In the genomic region with DNA sequence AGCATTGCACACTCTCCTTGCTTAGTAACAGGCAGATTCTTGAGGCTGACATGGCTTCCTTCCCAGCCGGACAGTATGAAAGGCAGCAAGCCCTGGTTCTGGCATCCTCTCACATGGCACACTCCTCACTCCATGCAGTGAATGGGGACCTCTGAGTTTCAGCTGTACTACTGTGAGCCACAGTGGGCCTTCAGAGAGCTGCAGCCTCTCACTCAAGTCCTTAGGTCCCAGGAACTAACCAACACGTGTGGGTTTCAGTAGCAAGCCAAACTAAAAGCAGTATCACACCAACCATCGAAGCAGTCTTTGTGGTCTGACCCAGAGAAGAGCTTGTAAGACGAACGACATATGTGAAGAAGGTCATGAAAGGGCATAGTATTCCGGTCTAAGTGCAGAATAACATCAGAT, we compare ENCODE assay signal across 13 cellular contexts.
A peak's percentile ranks its signal among the peaks of the same experiment; 100 is the strongest.
DNase-seq lines count a peak whose midpoint lies in the region; ATAC-seq and TF ChIP-seq lines count a peak whose summit lies in the region.
"Had no signal": no experiment of that assay in that cellular context is flagged by ENCODE, and none has a peak within 500 bp of the region (broad histone marks: within the 10 kb centered on the region; RNA-seq: fewer than 3 reads in every experiment).

No MANE protein-coding gene starts in this region.

- TF ChIP-seq CTCF in astrocyte of the spinal cord (IDR thresholded peaks at IDR 0.05; ENCODE audit: low read depth, low read length) = no peak
- no peak for TF ChIP-seq CTCF in prostate gland (IDR thresholded peaks at IDR 0.05)

- ATAC-seq in GM19025 (IDR thresholded peaks at IDR 0.05; ENCODE audit: low read depth, unreplicated experiment) (peak; percentile 96), HG02885 (IDR thresholded peaks at IDR 0.05; ENCODE audit: poor library complexity, unreplicated experiment) (peak; percentile 80)
- ATAC-seq: PC-3 had no signal

- no peak for TF ChIP-seq POLR2A in prostate gland (IDR thresholded peaks at IDR 0.05)

- no peaks in the 10 kb centered on the region for H3K36me3 ChIP-seq in prostate gland

- H3K4me1 ChIP-seq in prostate gland (replicated peaks) = peaks cover 3% of the 10 kb centered on the region

- no peaks in the 10 kb centered on the region for H3K9me3 ChIP-seq in prostate gland

- H3K4me3 ChIP-seq in astrocyte of the spinal cord (ENCODE audit: low read depth, low read length) (no peak overlapping the region), prostate gland (no peak overlapping the region)

- DNase-seq in AG08396 (ENCODE audit: low spot score) (peak; percentile 22), astrocyte of the spinal cord (ENCODE audit: low read depth, low spot score) (peak; percentile 51), pons (ENCODE audit: low spot score) (no peak), NCI-H2081 treated with DMSO at 0.1 percent for 48 hours (lab: John Stamatoyannopoulos, UW) (no peak), islet precursor cell (no peak), prostate gland (ENCODE audit: low spot score) (no peak)
- DNase-seq: activated T-cell treated with anti-CD3 and anti-CD28 coated beads for 4 hours, NCI-H1694 treated with DMSO at 0.1 percent for 48 hours, occipital lobe, PC-3, T-helper 9 cell had no signal

- in situ Hi-C loops in astrocyte of the spinal cord (cut with HindIII; ENCODE audit: low sequenced_read_pairs) = no loop called here

- H3K27ac ChIP-seq in prostate gland = no peak overlapping the region

- 86% methylated on average over 6 of the region's 6 CpGs for WGBS in prostate gland

- no peaks in the 10 kb centered on the region for H3K27me3 ChIP-seq in prostate gland (replicated peaks; ENCODE audit: insufficient read depth)

- intact Hi-C loops in prostate gland (cut with DNase I) = no loop called here

Comparison
In these comparisons a context has a peak if more than half of its experiments do, and no peak if none do; other contexts are left out.
1. DNase-seq: peak in AG08396 (single experiment) and astrocyte of the spinal cord (single experiment); none in pons (single experiment), NCI-H2081 treated with DMSO at 0.1 percent for 48 hours (single experiment), islet precursor cell (single experiment) and prostate gland (single experiment).